ENCODE assay signal across 21 cellular contexts in the genomic region with DNA sequence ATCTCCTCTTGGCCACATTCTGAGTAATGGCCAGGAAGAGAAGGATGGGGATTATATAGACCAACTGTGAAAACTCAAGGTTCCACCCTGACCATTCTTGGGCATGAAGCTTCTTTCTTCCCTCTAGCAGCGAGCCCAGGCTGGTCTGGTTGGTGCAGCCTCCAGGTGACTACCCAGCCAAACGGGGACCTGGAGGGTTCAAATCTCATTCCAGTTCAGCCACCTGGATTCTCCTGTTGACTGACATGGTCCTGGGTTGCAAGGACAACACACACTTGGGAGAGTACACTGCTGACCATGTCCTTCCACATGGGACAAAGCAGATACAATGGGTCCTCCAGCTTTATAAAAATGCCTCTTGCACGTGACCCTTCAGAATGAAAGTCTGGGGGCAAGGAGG.
DNase-seq lines count a peak whose midpoint lies in the region; TF ChIP-seq lines count a peak whose summit lies in the region.
"Had no signal": no experiment of that assay in that cellular context is flagged by ENCODE, and none has a peak within 500 bp of the region (broad histone marks: within the 10 kb centered on the region; RNA-seq: fewer than 3 reads in every experiment).

No MANE protein-coding gene starts in this region.

- WGBS in suprapubic skin, result 71% methylated on average over 1 of the region's 3 CpGs

- H3K9me3 Mint-ChIP-seq in Caco-2 (ENCODE audit: unreplicated experiment), result no peaks in the 10 kb centered on the region
- H3K9me3 Mint-ChIP-seq: CD4-positive, CD25-positive, alpha-beta regulatory T cell; CD8-positive, alpha-beta T cell had no signal

- DNase-seq in activated effector memory CD4-positive, alpha-beta T cell treated with anti-CD3 and anti-CD28 coated beads, Interleukin-2, amount 50 U/mL, for 16 hours, result peak; percentile 10
- DNase-seq in activated effector memory CD4-positive, alpha-beta T cell treated with Interleukin-2 at 50 U/mL for 16 hours, result no peak
- DNase-seq in Caco-2 (peak in 1 of 2 experiments; percentile 23), islet precursor cell (peak; percentile 1), suprapubic skin (ENCODE audit: low spot score in 2 of 2) (peak; percentile 2 to 8), dedifferentiated amniotic fluid mesenchymal stem cell (ENCODE audit: extremely low spot score) (no peak), OCI-M2 (lab: John Stamatoyannopoulos, UW; ENCODE audit: unreplicated experiment) (no peak)
- DNase-seq: CD4-positive, CD25-positive, alpha-beta regulatory T cell; CD8-positive, alpha-beta T cell; DMS 273 treated with DMSO at 0.1 percent for 48 hours; DMS79; EL; GDM1; HFFc6 had no signal

- peaks cover 10% of the 10 kb centered on the region for H3K4me1 ChIP-seq in Caco-2
- no peaks in the 10 kb centered on the region for H3K4me1 ChIP-seq in suprapubic skin
- H3K4me1 ChIP-seq: BLaER1, HAP-1 had no signal

- intact Hi-C loops in Caco-2 (cut with micrococcal nuclease; ENCODE audit: unreplicated experiment), result no loop called here

- 0 out of 2 replicates have a peak, but pooled peaks cover 3% of the 10 kb centered on the region for H3K36me3 ChIP-seq in Caco-2 (ENCODE audit: control insufficient read depth, insufficient read depth, low read length)
- no peaks in the 10 kb centered on the region for H3K36me3 ChIP-seq in suprapubic skin
- H3K36me3 ChIP-seq: BLaER1, HAP-1 had no signal

- no peak for TF ChIP-seq POLR2A in suprapubic skin (IDR thresholded peaks at IDR 0.05)

- peak overlapping the region; percentile 38 for H3K27ac Mint-ChIP-seq in Caco-2 (ENCODE audit: unreplicated experiment)
- H3K27ac Mint-ChIP-seq: B cell; CD4-positive, CD25-positive, alpha-beta regulatory T cell; CD8-positive, alpha-beta T cell; GM23338; HFFc6 had no signal

- H3K27me3 Mint-ChIP-seq in Caco-2 (ENCODE audit: insufficient read depth, unreplicated experiment), result no peaks in the 10 kb centered on the region
- H3K27me3 Mint-ChIP-seq: CD4-positive, CD25-positive, alpha-beta regulatory T cell had no signal

- POLR2A ChIA-PET in Caco-2 (lab: Charles Lee), result no interaction called here

- H3K4me3 ChIP-seq in Caco-2 (ENCODE audit: low read depth, low read length) (no peak overlapping the region), suprapubic skin (no peak overlapping the region)
- H3K4me3 ChIP-seq: BLaER1, GM12878, GM23338, HAP-1 had no signal

- no peak overlapping the region for H3K27ac ChIP-seq in suprapubic skin
- H3K27ac ChIP-seq: 22Rv1, BLaER1, C4-2B had no signal

- CTCF ChIA-PET in Caco-2 (lab: Charles Lee), result no interaction called here

- TF ChIP-seq EP300 in suprapubic skin (IDR thresholded peaks at IDR 0.05), result no peak

- no peaks in the 10 kb centered on the region for H3K27me3 ChIP-seq in Caco-2 (replicated peaks; ENCODE audit: control insufficient read depth, insufficient read depth, low read length)
- H3K27me3 ChIP-seq in suprapubic skin, result peaks cover 7% of the 10 kb centered on the region
- H3K27me3 ChIP-seq: BLaER1 had no signal

- H3K36me3 Mint-ChIP-seq in Caco-2 (ENCODE audit: insufficient read depth, unreplicated experiment), result peaks cover 60% of the 10 kb centered on the region
- H3K36me3 Mint-ChIP-seq: CD4-positive, CD25-positive, alpha-beta regulatory T cell; CD8-positive, alpha-beta T cell had no signal

- no peak overlapping the region for H3K4me3 Mint-ChIP-seq in Caco-2 (ENCODE audit: unreplicated experiment)
- H3K4me3 Mint-ChIP-seq: B cell; CD4-positive, CD25-positive, alpha-beta regulatory T cell; CD8-positive, alpha-beta T cell; GM23338; HFFc6 had no signal

- no peaks in the 10 kb centered on the region for H3K9me3 ChIP-seq in Caco-2
- H3K9me3 ChIP-seq in suprapubic skin, result no peaks in the 10 kb centered on the region
- H3K9me3 ChIP-seq: BLaER1, HAP-1 had no signal

- no peak for TF ChIP-seq CTCF in Caco-2 (IDR thresholded peaks at IDR 0.05; ENCODE audit: insufficient read depth in 1 of 2, low read depth in 1 of 2, low read length in 1 of 2, severe bottlenecking in 1 of 2, unreplicated experiment in 1 of 2)
- no peak for TF ChIP-seq CTCF in suprapubic skin (IDR thresholded peaks at IDR 0.05)

- peaks cover 20% of the 10 kb centered on the region for H3K4me1 Mint-ChIP-seq in Caco-2 (ENCODE audit: low read depth, unreplicated experiment)
- H3K4me1 Mint-ChIP-seq: B cell; CD4-positive, CD25-positive, alpha-beta regulatory T cell had no signal

- no TSS peak for BruUV-seq in Caco-2 (replicated peaks; lab: Mats Ljungman, UMichigan)

Comparison
In these comparisons a context has a peak if more than half of its experiments do, and no peak if none do; other contexts are left out.
1. DNase-seq: peak in activated effector memory CD4-positive, alpha-beta T cell treated with anti-CD3 and anti-CD28 coated beads, Interleukin-2, amount 50 U/mL, for 16 hours (single experiment), islet precursor cell (single experiment) and suprapubic skin (2 of 2); none in activated effector memory CD4-positive, alpha-beta T cell treated with Interleukin-2 at 50 U/mL for 16 hours (single experiment), dedifferentiated amniotic fluid mesenchymal stem cell (single experiment) and OCI-M2 (single experiment).